In the genomic region with DNA sequence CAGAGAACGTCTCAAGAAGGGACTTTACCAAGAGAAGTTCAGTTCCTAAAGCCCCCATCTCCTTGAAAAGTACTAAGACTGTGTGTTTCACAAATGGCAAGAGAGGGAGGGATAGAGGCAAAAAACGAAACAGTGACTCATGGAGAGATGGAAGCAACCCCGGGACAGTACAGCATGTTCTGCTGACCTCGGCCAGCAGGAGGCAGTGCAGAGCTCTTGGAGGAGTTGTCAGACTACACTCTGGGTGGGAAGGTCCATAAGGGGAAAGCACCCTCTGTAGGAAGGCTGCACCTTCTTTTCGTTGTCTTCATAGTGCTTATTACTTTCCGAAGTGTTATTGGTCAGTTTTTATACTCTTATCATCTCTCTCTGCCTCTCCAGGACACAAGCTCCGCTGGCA, we compare ENCODE assay signal across 8 cellular contexts.
A peak's percentile ranks its signal among the peaks of the same experiment; 100 is the strongest.
DNase-seq lines count a peak whose midpoint lies in the region; ATAC-seq lines count a peak whose summit lies in the region.

No MANE protein-coding gene starts in this region.

- peak; percentile 31 for DNase-seq in GDM1 (lab: John Stamatoyannopoulos, UW)
- peak; percentile 24 for DNase-seq in RPMI7951 (ENCODE audit: low read depth)
- DNase-seq in activated effector memory CD4-positive, alpha-beta T cell treated with Interleukin-2 at 50 U/mL for 16 hours: peak; percentile 43
- peak; percentile 58 for DNase-seq in left ventricle myocardium superior
- DNase-seq in stimulated activated CD4-positive, alpha-beta T cell treated with anti-CD3 and anti-CD28 coated beads, Interleukin-2, amount 100 ng/mL, for 4 hours (ENCODE audit: low read depth): peak; percentile 48
- DNase-seq in NCI-H2171 (lab: John Stamatoyannopoulos, UW): no peak
- DNase-seq in NCI-H1048 (lab: John Stamatoyannopoulos, UW): no peak

- intact Hi-C loops in left ventricle myocardium superior (cut with micrococcal nuclease): no loop called here

- ATAC-seq in HG02798 (IDR thresholded peaks at IDR 0.05; ENCODE audit: poor library complexity, unreplicated experiment) (peak; percentile 70), left ventricle myocardium superior (peak; percentile 61)

Comparison
In these comparisons a context has a peak if more than half of its experiments do, and no peak if none do; other contexts are left out.
1. DNase-seq: peak in GDM1 (single experiment), RPMI7951 (single experiment), activated effector memory CD4-positive, alpha-beta T cell treated with Interleukin-2 at 50 U/mL for 16 hours (single experiment), left ventricle myocardium superior (single experiment) and stimulated activated CD4-positive, alpha-beta T cell treated with anti-CD3 and anti-CD28 coated beads, Interleukin-2, amount 100 ng/mL, for 4 hours (single experiment); none in NCI-H2171 (single experiment) and NCI-H1048 (single experiment).